ENCODE assay signal across 1 cellular context in genomic region chr17:81245024-81245664, GRCh38.
TF ChIP-seq lines count a peak whose summit lies in the region.

No MANE protein-coding gene starts in this region.

TF ChIP-seq in HepG2, 621 proteins besides CTCF, POLR2A, EP300 and RAD21 (continued from another document and continues in another):
- no peak; the same call in 1 of the 2 replicates for TF ChIP-seq ZNF280B (CRISPR knock-in tag; IDR thresholded peaks at IDR 0.05; ENCODE audit: borderline replicate concordance)
- TF ChIP-seq EHMT2 (IDR thresholded peaks at IDR 0.05; ENCODE audit: borderline replicate concordance, low read depth, low read length), result no peak
- no peak; the same call in 1 of the 2 replicates for TF ChIP-seq ZNF704 (CRISPR knock-in tag; IDR thresholded peaks at IDR 0.05; ENCODE audit: borderline replicate concordance)
- no peak for TF ChIP-seq CBFB (CRISPR knock-in tag; IDR thresholded peaks at IDR 0.05)
- peak; percentile 69 for TF ChIP-seq ZFP91 (CRISPR knock-in tag; IDR thresholded peaks at IDR 0.05; ENCODE audit: borderline replicate concordance)
- TF ChIP-seq DBP (CRISPR knock-in tag; IDR thresholded peaks at IDR 0.05; ENCODE audit: not compliant biosample characterization), result no peak
- TF ChIP-seq SRSF1 (optimal IDR thresholded peaks at IDR 0.05; ENCODE audit: low read depth, low read length), result no peak
- 0 out of 2 replicates have a peak, but pooled peaks have one; percentile 22 for TF ChIP-seq AKNA (CRISPR knock-in tag; IDR thresholded peaks at IDR 0.05; ENCODE audit: borderline replicate concordance)
- TF ChIP-seq ZGPAT (CRISPR knock-in tag; IDR thresholded peaks at IDR 0.05), result peak; percentile 24; the same call in 1 of the 2 replicates
- 0 out of 2 replicates have a peak, but pooled peaks have one; percentile 25 for TF ChIP-seq ZNF607 (CRISPR knock-in tag; IDR thresholded peaks at IDR 0.05; ENCODE audit: borderline replicate concordance)
- TF ChIP-seq ZNF501 (CRISPR knock-in tag; IDR thresholded peaks at IDR 0.05), result peak; percentile 65; the same call in 1 of the 2 replicates
- no peak for TF ChIP-seq HDAC6 (IDR thresholded peaks at IDR 0.05; ENCODE audit: low read depth, low read length)
- no peak for TF ChIP-seq ZNF605 (CRISPR knock-in tag; IDR thresholded peaks at IDR 0.05)
- no peak; the same call in 1 of the 2 replicates for TF ChIP-seq ZC3H4 (CRISPR knock-in tag; IDR thresholded peaks at IDR 0.05; ENCODE audit: borderline replicate concordance)
- no peak for TF ChIP-seq ZNF350 (CRISPR knock-in tag; IDR thresholded peaks at IDR 0.05; ENCODE audit: borderline replicate concordance, low read depth)
- TF ChIP-seq IKZF1 (IDR thresholded peaks at IDR 0.05), result no peak
- no peak; the same call in 1 of the 2 replicates for TF ChIP-seq RBFOX2 (IDR thresholded peaks at IDR 0.05; ENCODE audit: low read depth, low read length)
- peak; percentile 36; the same call in 1 of the 2 replicates for TF ChIP-seq ZFX (CRISPR knock-in tag; IDR thresholded peaks at IDR 0.05; ENCODE audit: low read depth)
- TF ChIP-seq NCOA5 (CRISPR knock-in tag; IDR thresholded peaks at IDR 0.05), result no peak; the same call in 1 of the 2 replicates
- TF ChIP-seq IRF2 (CRISPR knock-in tag; IDR thresholded peaks at IDR 0.05), result no peak
- no peak for TF ChIP-seq SNAPC4 (CRISPR knock-in tag; IDR thresholded peaks at IDR 0.05)
- 0 out of 2 replicates have a peak, but pooled peaks have one; percentile 9 for TF ChIP-seq ZNF142 (CRISPR knock-in tag; IDR thresholded peaks at IDR 0.05)
- TF ChIP-seq ERF (CRISPR knock-in tag; IDR thresholded peaks at IDR 0.05), result 0 out of 2 replicates have a peak, but pooled peaks have one; percentile 54
- no peak for TF ChIP-seq ZNF766 (CRISPR knock-in tag; IDR thresholded peaks at IDR 0.05; ENCODE audit: borderline replicate concordance)
- 0 out of 2 replicates have a peak, but pooled peaks have one; percentile 76 for TF ChIP-seq ZNF44 (CRISPR knock-in tag; IDR thresholded peaks at IDR 0.05)
- TF ChIP-seq ZNF800 (CRISPR knock-in tag; IDR thresholded peaks at IDR 0.05), result peak; percentile 59; the same call in 1 of the 2 replicates
